In the genomic region with DNA sequence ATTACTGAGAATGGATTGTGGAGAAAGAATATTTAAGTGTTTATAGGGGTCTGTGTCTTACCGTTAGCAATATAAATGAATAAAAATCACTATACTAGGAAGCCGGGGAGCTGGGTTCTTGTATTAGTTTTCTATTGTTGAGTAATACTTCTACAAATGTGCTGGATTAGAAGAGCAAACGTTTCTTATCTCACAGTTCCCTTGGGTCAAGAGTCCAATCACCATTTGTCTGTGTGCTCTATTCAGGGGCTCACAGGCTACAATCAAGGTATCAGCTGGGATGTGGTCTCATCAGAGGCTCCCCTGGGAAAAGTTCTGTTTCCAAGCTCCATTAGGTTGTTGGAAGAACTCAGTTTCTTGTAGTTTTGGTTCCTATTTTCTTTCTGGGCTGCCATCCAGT, we compare ENCODE assay signal across 31 cellular contexts.
"Had no signal": no experiment of that assay in that cellular context is flagged by ENCODE, and none has a peak within 500 bp of the region (broad histone marks: within the 10 kb centered on the region; RNA-seq: fewer than 3 reads in every experiment).

No MANE protein-coding gene starts in this region.

- H3K36me3 Mint-ChIP-seq: naive thymus-derived CD8-positive, alpha-beta T cell; natural killer cell treated with Interleukin-12 subunit alpha and Interleukin-12 subunit beta and Interleukin-15 and Interleukin-18, amount 100 ng/mL, for 72 hours; stimulated activated memory B cell treated with anti-CD40 and anti-IgM and Interleukin-4, amounts not matched to agents 10 μg/mL and 1 μg/mL and 100 μg/mL, for 72 hours; type B pancreatic cell had no signal

- H3K4me1 Mint-ChIP-seq: nephron progenitor cell; neural crest cell; stimulated activated memory B cell treated with anti-CD40 and anti-IgM and Interleukin-4, amounts not matched to agents 10 μg/mL and 1 μg/mL and 100 μg/mL, for 72 hours; stimulated activated naive CD8-positive, alpha-beta T cell treated with anti-CD3 and anti-CD28 coated beads, Interleukin-15, amount 100 ng/mL, for 72 hours had no signal

- H3K36me3 ChIP-seq: neutrophil, pancreas, prostate gland, spleen, suprapubic skin, tibial artery, transverse colon, upper lobe of right lung, uterus had no signal

- H3K27me3 Mint-ChIP-seq: natural killer cell treated with Interleukin-12 subunit alpha and Interleukin-12 subunit beta and Interleukin-15 and Interleukin-18, amount 100 ng/mL, for 72 hours; stimulated activated memory B cell treated with anti-CD40 and anti-IgM and Interleukin-4, amounts not matched to agents 10 μg/mL and 1 μg/mL and 100 μg/mL, for 72 hours; stimulated activated naive CD8-positive, alpha-beta T cell treated with anti-CD3 and anti-CD28 coated beads, Interleukin-15, amount 100 ng/mL, for 72 hours; type B pancreatic cell had no signal

- DNase-seq: naive thymus-derived CD8-positive, alpha-beta T cell; nephron progenitor cell; nucleus accumbens; pancreas; retina; spleen; stimulated activated CD4-positive, alpha-beta T cell treated with anti-CD3 and anti-CD28 coated beads, Interleukin-12 subunit alpha, Interleukin-12 subunit beta, amount 100 ng/mL, for 4 hours; stimulated activated CD4-positive, alpha-beta T cell treated with anti-CD3 and anti-CD28 coated beads, Interleukin-1b, Interleukin-23, amount 100 ng/mL, for 48 hours; stimulated activated CD4-positive, alpha-beta T cell treated with anti-CD3 and anti-CD28 coated beads, Interleukin-4, amount 100 ng/mL, for 1 hour; stimulated activated CD4-positive, alpha-beta T cell treated with anti-CD3 and anti-CD28 coated beads, Interleukin-4, amount 100 ng/mL, for 4 hours; stimulated activated CD8-positive, alpha-beta memory T cell treated with anti-CD3 and anti-CD28 coated beads, Interleukin-4, amount 100 ng/mL, for 48 hours; stimulated activated naive CD4-positive, alpha-beta T cell; stimulated activated naive CD8-positive, alpha-beta T cell treated with anti-CD3 and anti-CD28 coated beads, Interleukin-15, amount 100 ng/mL, for 72 hours; stimulated activated naive CD8-positive, alpha-beta T cell treated with anti-CD3 and anti-CD28 coated beads, Interleukin-15, Interleukin-2, amounts not matched to agents 100 U/mL and 50 U/mL, for 24 hours; substantia nigra; testis; tibial artery; transverse colon; upper lobe of right lung; uterus had no signal

- H3K27me3 ChIP-seq: neutrophil, pancreas, spleen, suprapubic skin, testis, tibial artery, transverse colon, upper lobe of right lung, uterus had no signal

- H3K9me3 ChIP-seq: neutrophil, pancreas, prostate gland, suprapubic skin, testis, tibial artery, transverse colon, upper lobe of right lung, uterus had no signal

- H3K27ac Mint-ChIP-seq: naive thymus-derived CD8-positive, alpha-beta T cell; natural killer cell treated with Interleukin-12 subunit alpha and Interleukin-12 subunit beta and Interleukin-15 and Interleukin-18, amount 100 ng/mL, for 72 hours; nephron progenitor cell; stimulated activated memory B cell treated with anti-CD40 and anti-IgM and Interleukin-4, amounts not matched to agents 10 μg/mL and 1 μg/mL and 100 μg/mL, for 72 hours; stimulated activated naive CD8-positive, alpha-beta T cell treated with anti-CD3 and anti-CD28 coated beads, Interleukin-15, amount 100 ng/mL, for 72 hours; type B pancreatic cell had no signal

- H3K4me1 ChIP-seq: pancreas, prostate gland, spleen, suprapubic skin, testis, tibial artery, transverse colon, upper lobe of right lung, uterus had no signal

- FAIRE-seq: pancreas had no signal

- H3K9me3 Mint-ChIP-seq: nephron progenitor cell, type B pancreatic cell had no signal

- H3K4me3 Mint-ChIP-seq: naive thymus-derived CD8-positive, alpha-beta T cell; natural killer cell treated with Interleukin-12 subunit alpha and Interleukin-12 subunit beta and Interleukin-15 and Interleukin-18, amount 100 ng/mL, for 72 hours; nephron progenitor cell; neural crest cell; stimulated activated memory B cell treated with anti-CD40 and anti-IgM and Interleukin-4, amounts not matched to agents 10 μg/mL and 1 μg/mL and 100 μg/mL, for 72 hours; stimulated activated naive CD8-positive, alpha-beta T cell treated with anti-CD3 and anti-CD28 coated beads, Interleukin-15, amount 100 ng/mL, for 72 hours; type B pancreatic cell had no signal

- H3K27ac ChIP-seq: neutrophil, pancreas, prostate gland, skin epidermis, spleen, suprapubic skin, testis, tibial artery, transverse colon, upper lobe of right lung, uterus had no signal

- ATAC-seq: naive thymus-derived CD8-positive, alpha-beta T cell; natural killer cell treated with Interleukin-12 subunit alpha and Interleukin-12 subunit beta and Interleukin-15 and Interleukin-18, amount 100 ng/mL, for 72 hours; pancreas; right cardiac atrium; sciatic nerve; stimulated activated memory B cell treated with anti-CD40 and anti-IgM and Interleukin-4, amounts not matched to agents 10 μg/mL and 1 μg/mL and 100 μg/mL, for 72 hours; stimulated activated naive CD8-positive, alpha-beta T cell treated with anti-CD3 and anti-CD28 coated beads, Interleukin-15, amount 100 ng/mL, for 72 hours; stimulated activated naive CD8-positive, alpha-beta T cell treated with anti-CD3 and anti-CD28 coated beads, Interleukin-15, Interleukin-2, amounts not matched to agents 100 U/mL and 50 U/mL, for 24 hours had no signal

- H3K4me3 ChIP-seq: pancreas, prostate gland, skin epidermis, smooth muscle cell, spleen, suprapubic skin, testis, tibial artery, transverse colon, upper lobe of right lung, uterus had no signal
